In genomic region chr11:76795285-76795935, GRCh38 we compare ENCODE assay signal across 1 cellular context.
TF ChIP-seq lines count a peak whose summit lies in the region.

No MANE protein-coding gene starts in this region.

TF ChIP-seq in A549, 52 proteins besides CTCF, POLR2A, EP300 and RAD21:
- no peak for TF ChIP-seq HMGXB4 (CRISPR knock-in tag; IDR thresholded peaks at IDR 0.05; ENCODE audit: borderline replicate concordance)
- no peak for TF ChIP-seq FOXS1 (CRISPR knock-in tag; IDR thresholded peaks at IDR 0.05)
- TF ChIP-seq CEBPB (IDR thresholded peaks at IDR 0.05) = no peak
- no peak for TF ChIP-seq CBX2 (IDR thresholded peaks at IDR 0.05; ENCODE audit: borderline replicate concordance, low read depth)
- TF ChIP-seq NFE2L2 (conservative IDR thresholded peaks at IDR 0.05; ENCODE audit: low read length) = no peak
- no peak for TF ChIP-seq KDM1A (IDR thresholded peaks at IDR 0.05; ENCODE audit: low read depth)
- no peak for TF ChIP-seq TP53 (CRISPR knock-in tag; IDR thresholded peaks at IDR 0.05)
